ENCODE assay signal across 16 cellular contexts in genomic region chr9:99090366-99091130, GRCh38.
"Had no signal": no experiment of that assay in that cellular context is flagged by ENCODE, and none has a peak within 500 bp of the region (broad histone marks: within the 10 kb centered on the region; RNA-seq: fewer than 3 reads in every experiment).

No MANE protein-coding gene starts in this region.

- ATAC-seq: activated naive CD4-positive, alpha-beta T cell treated with anti-CD3 and anti-CD28 coated beads, Interleukin-2, amount 50 U/mL, for 72 hours; heart right ventricle; left lung had no signal

- H3K4me3 ChIP-seq: esophagus muscularis mucosa, heart right ventricle, left lung, skin epidermis, stomach, thoracic aorta had no signal

- DNase-seq: activated CD4-positive, alpha-beta T cell treated with anti-CD3 and anti-CD28 coated beads for 4 hours; activated effector memory CD4-positive, alpha-beta T cell treated with Interleukin-2 at 50 U/mL for 16 hours; anterior cingulate cortex; heart right ventricle; islet precursor cell; left lung; nephron progenitor cell; retina; stimulated activated CD4-positive, alpha-beta T cell treated with anti-CD3 and anti-CD28 coated beads, Interleukin-4, amount 100 ng/mL, for 4 hours; stomach; SW 1271; T1000 had no signal
